20 cellular contexts compared by ENCODE assay signal in genomic region chr12:131088701-131089525, GRCh38.
A peak's percentile ranks its signal among the peaks of the same experiment; 100 is the strongest.
DNase-seq lines count a peak whose midpoint lies in the region; ATAC-seq and TF ChIP-seq lines count a peak whose summit lies in the region.
"Had no signal": no experiment of that assay in that cellular context is flagged by ENCODE, and none has a peak within 500 bp of the region (broad histone marks: within the 10 kb centered on the region; RNA-seq: fewer than 3 reads in every experiment).

No MANE protein-coding gene starts in this region.

- TF ChIP-seq CTCF in H9 (conservative IDR thresholded peaks at IDR 0.05) (no peak), lower lobe of right lung (IDR thresholded peaks at IDR 0.05) (no peak), tibial artery (IDR thresholded peaks at IDR 0.05) (no peak)

- H4K5ac ChIP-seq in H9 (ENCODE audit: insufficient read length, low read depth, low read length), result no peak overlapping the region

- ATAC-seq in activated CD8-positive, alpha-beta memory T cell treated with anti-CD3 and anti-CD28 coated beads, Interleukin-2, amount 10 ng/mL, durations not matched to agents 7 days and 5 days, result no peak
- no peak for ATAC-seq in lower lobe of right lung
- no peak for ATAC-seq in GM21360 (IDR thresholded peaks at IDR 0.05; ENCODE audit: unreplicated experiment)
- no peak for ATAC-seq in HG03439 (IDR thresholded peaks at IDR 0.05; ENCODE audit: unreplicated experiment)
- ATAC-seq: activated CD4-positive, CD25-positive, alpha-beta regulatory T cell treated with anti-CD3 and anti-CD28 coated beads, Interleukin-2, amount 50 U/mL, for 24 hours; GM12878; stimulated activated naive CD8-positive, alpha-beta T cell treated with anti-CD3 and anti-CD28 coated beads, Interleukin-15, amount 100 ng/mL, for 72 hours had no signal

- no peak overlapping the region for H2AFZ ChIP-seq in H9 (ENCODE audit: low read length)
- H2AFZ ChIP-seq: neural progenitor cell had no signal

- CTCF ChIA-PET in activated CD8-positive, alpha-beta memory T cell treated with anti-CD3 and anti-CD28 coated beads, Interleukin-2, amount 10 ng/mL, durations not matched to agents 7 days and 5 days (lab: Charles Lee), result no interaction called here

- no peak overlapping the region for H2BK120ac ChIP-seq in H9 (ENCODE audit: low read depth, low read length, poor library complexity, severe bottlenecking)

- peak; percentile 25 for DNase-seq in H9
- DNase-seq in activated CD8-positive, alpha-beta memory T cell treated with anti-CD3 and anti-CD28 coated beads, Interleukin-2, amount 10 ng/mL, durations not matched to agents 7 days and 5 days, result peak; percentile 38
- DNase-seq in lower lobe of right lung, result peak; percentile 35
- DNase-seq in tibial artery, result peak; percentile 16 to 53
- no peak for DNase-seq in NAMALWA (ENCODE audit: low spot score)
- DNase-seq: activated naive CD4-positive, alpha-beta T cell treated with anti-CD3 and anti-CD28 coated beads for 36 hours; GF-D8; hippocampal formation; Kasumi-1; NCI-H526; retina had no signal

- H3K79me1 ChIP-seq in H9 (ENCODE audit: insufficient read depth, low read depth, low read length, poor library complexity, severe bottlenecking), result no peaks in the 10 kb centered on the region

- H3K4ac ChIP-seq in H9 (ENCODE audit: low read depth, low read length), result no peak overlapping the region

- no peak overlapping the region for H3T11ph ChIP-seq in H9 (ENCODE audit: low read length)

- H3K18ac ChIP-seq in H9 (ENCODE audit: insufficient read length, low read depth, low read length), result no peak overlapping the region

- H2BK5ac ChIP-seq in H9 (ENCODE audit: insufficient read length, low read length), result no peak overlapping the region

- H2BK15ac ChIP-seq in H9 (ENCODE audit: low read depth, low read length), result no peak overlapping the region

- no peaks in the 10 kb centered on the region; the same call in 1 of the 2 replicates for H3K27me3 Mint-ChIP-seq in H9 (ENCODE audit: low read depth)
- no peaks in the 10 kb centered on the region for H3K27me3 Mint-ChIP-seq in activated CD8-positive, alpha-beta memory T cell treated with anti-CD3 and anti-CD28 coated beads, Interleukin-2, amount 10 ng/mL, durations not matched to agents 7 days and 5 days
- H3K27me3 Mint-ChIP-seq: stimulated activated naive CD8-positive, alpha-beta T cell treated with anti-CD3 and anti-CD28 coated beads, Interleukin-15, amount 100 ng/mL, for 72 hours had no signal

- no peaks in the 10 kb centered on the region for H3K9me3 ChIP-seq in H9 (ENCODE audit: control insufficient read depth, low read depth, low read length)
- H3K9me3 ChIP-seq in lower lobe of right lung, result no peaks in the 10 kb centered on the region
- no peaks in the 10 kb centered on the region for H3K9me3 ChIP-seq in tibial artery
- H3K9me3 ChIP-seq: ascending aorta, SJSA1 had no signal

- H3K4me3 ChIP-seq in lower lobe of right lung (no peak overlapping the region), tibial artery (no peak overlapping the region)
- H3K4me3 ChIP-seq: ascending aorta, GM12878, neural progenitor cell, SJSA1 had no signal

- H3K56ac ChIP-seq in H9 (ENCODE audit: insufficient read length, low read depth, low read length), result no peak overlapping the region

- intact Hi-C loops in lower lobe of right lung (cut with DNase I), result no loop called here
- intact Hi-C loops in tibial artery (cut with DNase I; ENCODE audit: low total_unique reads), result no loop called here

- no peaks in the 10 kb centered on the region for H3K79me2 ChIP-seq in H9 (ENCODE audit: insufficient read depth, low read length)

- WGBS in H9 (ENCODE audit: extremely low coverage, insufficient read length, low lambda C conversion rate), result no CpG with 5 or more reads among the region's 28 CpGs

- H3K4me1 ChIP-seq in H9 (ENCODE audit: insufficient read depth, low read length) (no peaks in the 10 kb centered on the region), lower lobe of right lung (peaks cover 4% of the 10 kb centered on the region), tibial artery (no peaks in the 10 kb centered on the region)
- H3K4me1 ChIP-seq: ascending aorta, neural progenitor cell, SJSA1 had no signal

- H4K91ac ChIP-seq in H9 (ENCODE audit: insufficient read length, low read depth, low read length), result no peak overlapping the region

- no peaks in the 10 kb centered on the region for H3K4me1 Mint-ChIP-seq in H9
- H3K4me1 Mint-ChIP-seq in activated CD8-positive, alpha-beta memory T cell treated with anti-CD3 and anti-CD28 coated beads, Interleukin-2, amount 10 ng/mL, durations not matched to agents 7 days and 5 days, result peaks cover 29% of the 10 kb centered on the region
- H3K4me1 Mint-ChIP-seq: neural progenitor cell had no signal

- H3K27ac Mint-ChIP-seq in H9, result no peak overlapping the region
- no peak overlapping the region for H3K27ac Mint-ChIP-seq in activated CD8-positive, alpha-beta memory T cell treated with anti-CD3 and anti-CD28 coated beads, Interleukin-2, amount 10 ng/mL, durations not matched to agents 7 days and 5 days
- H3K27ac Mint-ChIP-seq: activated naive CD4-positive, alpha-beta T cell treated with anti-CD3 and anti-CD28 coated beads for 36 hours; T-helper 2 cell treated with Interferon-gamma antibody and Interleukin-4, amounts not matched to agents 5 μg/mL and 100 μg/mL, for 36 hours had no signal

- H3K36me3 Mint-ChIP-seq in H9 (ENCODE audit: insufficient read depth in 1 of 3, low read depth in 3 of 3), result no peaks in the 10 kb centered on the region
- H3K36me3 Mint-ChIP-seq in activated CD8-positive, alpha-beta memory T cell treated with anti-CD3 and anti-CD28 coated beads, Interleukin-2, amount 10 ng/mL, durations not matched to agents 7 days and 5 days, result no peaks in the 10 kb centered on the region
- H3K36me3 Mint-ChIP-seq: neural progenitor cell had no signal

- H3K23me2 ChIP-seq in H9 (ENCODE audit: insufficient read length, low read depth, low read length, poor library complexity, severe bottlenecking), result no peaks in the 10 kb centered on the region

- H3K27ac ChIP-seq in H9 (ENCODE audit: insufficient read length, low read depth, low read length) (no peak overlapping the region), lower lobe of right lung (no peak overlapping the region), tibial artery (no peak overlapping the region)
- H3K27ac ChIP-seq: ascending aorta, neural progenitor cell, SJSA1 had no signal

- H2BK20ac ChIP-seq in H9 (ENCODE audit: low read depth, low read length, poor library complexity, severe bottlenecking), result no peak overlapping the region

- no peaks in the 10 kb centered on the region for H4K20me1 ChIP-seq in H9 (ENCODE audit: control insufficient read depth, insufficient read depth, insufficient read length)

- no peak overlapping the region for H3K23ac ChIP-seq in H9 (ENCODE audit: insufficient read length, low read depth, low read length)

- H3K36me3 ChIP-seq in lower lobe of right lung (peaks cover 37% of the 10 kb centered on the region), tibial artery (peaks cover 0 to 16% (median 0%) of the 10 kb centered on the region in 3 donors)
- H3K36me3 ChIP-seq: ascending aorta, neural progenitor cell, SJSA1 had no signal

- H3K14ac ChIP-seq in H9 (ENCODE audit: insufficient read depth, low read length), result no peak overlapping the region

- H2BK12ac ChIP-seq in H9 (ENCODE audit: insufficient read length, low read depth, low read length), result no peak overlapping the region

- no peak overlapping the region for H3K9ac ChIP-seq in H9 (ENCODE audit: extremely low read depth, insufficient read length, low read length)
- H3K9ac ChIP-seq: neural progenitor cell had no signal

- H3K4me3 Mint-ChIP-seq in H9, result no peak overlapping the region
- H3K4me3 Mint-ChIP-seq in activated CD8-positive, alpha-beta memory T cell treated with anti-CD3 and anti-CD28 coated beads, Interleukin-2, amount 10 ng/mL, durations not matched to agents 7 days and 5 days, result no peak overlapping the region
- H3K4me3 Mint-ChIP-seq: activated naive CD4-positive, alpha-beta T cell treated with anti-CD3 and anti-CD28 coated beads for 36 hours; neural progenitor cell; stimulated activated naive CD8-positive, alpha-beta T cell treated with anti-CD3 and anti-CD28 coated beads, Interleukin-15, amount 100 ng/mL, for 72 hours; T-helper 2 cell treated with Interferon-gamma antibody and Interleukin-4, amounts not matched to agents 5 μg/mL and 100 μg/mL, for 36 hours had no signal

- H2AK5ac ChIP-seq in H9 (ENCODE audit: insufficient read length, low read length), result no peak overlapping the region

- no peaks in the 10 kb centered on the region for H3K9me3 Mint-ChIP-seq in H9
- no peaks in the 10 kb centered on the region for H3K9me3 Mint-ChIP-seq in activated CD8-positive, alpha-beta memory T cell treated with anti-CD3 and anti-CD28 coated beads, Interleukin-2, amount 10 ng/mL, durations not matched to agents 7 days and 5 days (ENCODE audit: low read depth)
- H3K9me3 Mint-ChIP-seq: activated naive CD4-positive, alpha-beta T cell treated with anti-CD3 and anti-CD28 coated beads for 36 hours; neural progenitor cell; stimulated activated naive CD8-positive, alpha-beta T cell treated with anti-CD3 and anti-CD28 coated beads, Interleukin-15, amount 100 ng/mL, for 72 hours; T-helper 2 cell treated with Interferon-gamma antibody and Interleukin-4, amounts not matched to agents 5 μg/mL and 100 μg/mL, for 36 hours had no signal

- H3K4me2 ChIP-seq in H9 (ENCODE audit: insufficient read depth, insufficient read length, low read length), result no peak overlapping the region
- H3K4me2 ChIP-seq: neural progenitor cell had no signal

- no peak overlapping the region for H4K8ac ChIP-seq in H9 (replicated peaks; ENCODE audit: insufficient read length, low read depth, low read length)

- H3K27me3 ChIP-seq in H9 (ENCODE audit: insufficient read depth, low read length), result no peaks in the 10 kb centered on the region
- no peaks in the 10 kb centered on the region for H3K27me3 ChIP-seq in lower lobe of right lung (ENCODE audit: low read depth)
- H3K27me3 ChIP-seq in tibial artery, result no peaks in the 10 kb centered on the region
- H3K27me3 ChIP-seq: ascending aorta, neural progenitor cell, SJSA1 had no signal
